ENCODE assay signal across 8 cellular contexts in the genomic region with DNA sequence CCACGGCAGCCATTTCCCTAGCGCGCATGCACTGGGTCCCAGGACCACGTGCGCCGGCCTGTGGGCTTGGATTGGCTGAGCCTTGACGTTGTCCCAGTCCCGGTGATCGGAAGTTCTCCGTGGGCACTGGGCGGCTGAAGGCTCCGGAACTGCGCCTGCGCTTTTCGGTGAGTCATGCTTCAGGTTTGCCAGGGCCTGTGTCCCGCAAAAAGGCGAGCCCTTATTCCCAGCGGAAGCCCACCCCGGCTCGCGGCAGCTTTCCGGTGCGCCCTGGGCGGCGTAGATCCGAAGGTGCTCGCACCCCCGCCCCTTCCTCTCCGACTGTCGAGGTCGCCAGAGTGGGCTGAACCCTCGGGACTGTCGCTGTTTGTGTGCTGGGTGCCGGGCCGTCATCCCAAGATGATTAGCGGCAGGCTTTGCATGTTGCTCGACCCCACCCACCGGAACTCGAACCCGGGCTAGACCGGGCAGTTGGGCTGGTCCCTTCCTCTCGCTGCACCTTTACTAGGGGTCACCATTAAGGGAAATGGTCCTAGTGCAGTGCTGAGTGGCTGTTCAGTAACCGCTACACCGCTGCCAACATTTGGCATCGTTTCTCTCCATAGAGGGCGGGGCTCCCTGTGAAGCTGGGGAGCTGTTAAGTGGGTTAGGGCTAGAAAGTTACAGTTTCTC. TPM values are rescaled to one million over a fixed set of nuclear protein-coding genes. Genes with fewer than 3 reads are reported as not detected.
DNase-seq lines count a peak whose midpoint lies in the region; ATAC-seq and TF ChIP-seq lines count a peak whose summit lies in the region.

TSS of gene TCEANC (plus strand) at position 120 of the 672 bp plus-strand sequence. CDS start 9,368 bp downstream, outside the sequence.

- no peak within 1 kb of the TSS; the same call in 1 of the 2 replicates for H3K14ac ChIP-seq in H9 (ENCODE audit: insufficient read depth, low read length)

- WGBS in H9 (ENCODE audit: extremely low coverage, insufficient read length, low lambda C conversion rate), result no CpG with 5 or more reads among the region's 46 CpGs

- H3K27me3 Mint-ChIP-seq in H9 (ENCODE audit: low read depth) (no peaks in the 10 kb centered on the region; the same call in 1 of the 2 replicates), nephron (ENCODE audit: low read depth) (no peaks in the 10 kb centered on the region)

- no peak within 1 kb of the TSS for H2BK5ac ChIP-seq in H9 (ENCODE audit: insufficient read length, low read length)

- no peaks in the 10 kb centered on the region for H3K27me3 ChIP-seq in H9 (ENCODE audit: insufficient read depth, low read length)

- H3K4me1 Mint-ChIP-seq in H9, result 0 out of 4 replicates have a peak, but pooled peaks cover 2 to 4% of the 10 kb centered on the region in 2 experiments
- peaks cover 17% of the 10 kb centered on the region for H3K4me1 Mint-ChIP-seq in nephron

- H4K20me1 ChIP-seq in H9 (ENCODE audit: control insufficient read depth, insufficient read depth, insufficient read length), result no peaks in the 10 kb centered on the region

- H3K9me3 Mint-ChIP-seq in H9 (peaks cover 30 to 50% of the 10 kb centered on the region in 2 experiments), nephron (no peaks in the 10 kb centered on the region)

- H2BK15ac ChIP-seq in H9 (ENCODE audit: low read depth, low read length), result no peak within 1 kb of the TSS

- in situ Hi-C loops in G401 (cut with HindIII; ENCODE audit: low sequenced_read_pairs), result no loop called here

- H4K91ac ChIP-seq in H9 (ENCODE audit: insufficient read length, low read depth, low read length), result no peak within 1 kb of the TSS

- H3K4me3 Mint-ChIP-seq in H9, result peak within 1 kb of the TSS; percentile 78 to 85
- H3K4me3 Mint-ChIP-seq in nephron, result peak within 1 kb of the TSS; percentile 88 to 94 (median 92)

- no peak within 1 kb of the TSS for H2BK20ac ChIP-seq in H9 (ENCODE audit: low read depth, low read length, poor library complexity, severe bottlenecking)

- H3K36me3 Mint-ChIP-seq in H9 (ENCODE audit: insufficient read depth in 1 of 3, low read depth in 3 of 3), result peaks cover 0 to 19% (median 8%) of the 10 kb centered on the region in 3 experiments; a peak in 3 of 7 replicates
- H3K36me3 Mint-ChIP-seq in nephron (ENCODE audit: low read depth), result no peaks in the 10 kb centered on the region

- peak within 1 kb of the TSS; percentile 60 for H3K9ac ChIP-seq in H9 (ENCODE audit: extremely low read depth, insufficient read length, low read length)

- H2BK120ac ChIP-seq in H9 (ENCODE audit: low read depth, low read length, poor library complexity, severe bottlenecking), result no peak within 1 kb of the TSS

- H2BK12ac ChIP-seq in H9 (ENCODE audit: insufficient read length, low read depth, low read length), result no peak within 1 kb of the TSS

- H3K79me1 ChIP-seq in H9 (ENCODE audit: insufficient read depth, low read depth, low read length, poor library complexity, severe bottlenecking), result no peaks in the 10 kb centered on the region

- no peaks in the 10 kb centered on the region; the same call in 1 of the 2 replicates for H3K4me1 ChIP-seq in H9 (ENCODE audit: insufficient read depth, low read length)

- no peak within 1 kb of the TSS for H4K8ac ChIP-seq in H9 (replicated peaks; ENCODE audit: insufficient read length, low read depth, low read length)

- H3K27ac ChIP-seq in H9 (ENCODE audit: insufficient read length, low read depth, low read length), result peak within 1 kb of the TSS; percentile 22

- peak; percentile 97 for ATAC-seq in stimulated activated naive CD8-positive, alpha-beta T cell treated with anti-CD3 and anti-CD28 coated beads, Interleukin-15, Interleukin-2, amounts not matched to agents 100 U/mL and 50 U/mL, for 24 hours

- H2AK5ac ChIP-seq in H9 (ENCODE audit: insufficient read length, low read length), result no peak within 1 kb of the TSS

- H3K4me2 ChIP-seq in H9 (ENCODE audit: insufficient read depth, insufficient read length, low read length), result peak within 1 kb of the TSS; percentile 79

- no peaks in the 10 kb centered on the region for H3K9me3 ChIP-seq in H9 (ENCODE audit: control insufficient read depth, low read depth, low read length)

- H3K18ac ChIP-seq in H9 (ENCODE audit: insufficient read length, low read depth, low read length), result no peak within 1 kb of the TSS

- H3K23me2 ChIP-seq in H9 (ENCODE audit: insufficient read length, low read depth, low read length, poor library complexity, severe bottlenecking), result no peaks in the 10 kb centered on the region

- H2AFZ ChIP-seq in H9 (ENCODE audit: low read length), result no peak within 1 kb of the TSS

- peak within 1 kb of the TSS in 2 of 3 experiments; percentile 61 to 63; a peak in 1 of 7 replicates for H3K27ac Mint-ChIP-seq in H9
- peak within 1 kb of the TSS; percentile 95 to 98 (median 98) for H3K27ac Mint-ChIP-seq in nephron

- H3K23ac ChIP-seq in H9 (ENCODE audit: insufficient read length, low read depth, low read length), result no peak within 1 kb of the TSS

- TF ChIP-seq CTCF in H9 (conservative IDR thresholded peaks at IDR 0.05), result no peak
- no peak for TF ChIP-seq CTCF in nephron (IDR thresholded peaks at IDR 0.05; ENCODE audit: unreplicated experiment in 3 of 3)

- H3K56ac ChIP-seq in H9 (ENCODE audit: insufficient read length, low read depth, low read length), result no peak within 1 kb of the TSS

- H4K5ac ChIP-seq in H9 (ENCODE audit: insufficient read length, low read depth, low read length), result no peak within 1 kb of the TSS

- no peaks in the 10 kb centered on the region for H3K79me2 ChIP-seq in H9 (ENCODE audit: insufficient read depth, low read length)

- H3T11ph ChIP-seq in H9 (ENCODE audit: low read length), result no peak within 1 kb of the TSS

- DNase-seq in G401 (ENCODE audit: low spot score) (peak; percentile 91), H9 (peak; percentile 95), M059J (ENCODE audit: low read depth) (peak; percentile 98), SHP77 treated with DMSO at 0.1 percent for 48 hours (lab: John Stamatoyannopoulos, UW) (peak; percentile 65), activated gamma-delta T cell treated with Interleukin-2 at 50 U/mL for 16 hours (peak; percentile 94), fibroblast of the conjunctiva (ENCODE audit: low read depth) (peak; percentile 96)
- DNase-seq in stimulated activated naive CD8-positive, alpha-beta T cell treated with anti-CD3 and anti-CD28 coated beads, Interleukin-15, Interleukin-2, amounts not matched to agents 100 U/mL and 50 U/mL, for 24 hours, result peak; percentile 89

- no peak within 1 kb of the TSS for H3K4ac ChIP-seq in H9 (ENCODE audit: low read depth, low read length)

RNA-seq across cellular contexts. Expression of gene TCEANC, which starts in this region (rescaled TPM):
- total RNA-seq in G401 (2014; rRNA removed; shearing (Covaris generic)), result 0.81 and 2.3 TPM in 2 replicates
- total RNA-seq in H9 (2021), result 2.7 and 3.1 TPM in 2 replicates
- total RNA-seq in M059J (2014; rRNA removed; shearing (Covaris generic)), result 1.4 and 5.1 TPM in 2 replicates

Comparison
In these comparisons a context has a peak if more than half of its experiments do, and no peak if none do; other contexts are left out.
1. Peak in every context shown above with its lines: DNase-seq, ATAC-seq and H3K27ac ChIP-seq.